9 cellular contexts compared by ENCODE assay signal in genomic region chr5:145056805-145057204, GRCh38.
DNase-seq lines count a peak whose midpoint lies in the region; ATAC-seq and TF ChIP-seq lines count a peak whose summit lies in the region.
"Had no signal": no experiment of that assay in that cellular context is flagged by ENCODE, and none has a peak within 500 bp of the region (broad histone marks: within the 10 kb centered on the region; RNA-seq: fewer than 3 reads in every experiment).

No MANE protein-coding gene starts in this region.

- no peak overlapping the region for H2AK9ac ChIP-seq in IMR-90 (replicated peaks; ENCODE audit: low read depth, low read length, poor library complexity)

- TF ChIP-seq EP300 in esophagus muscularis mucosa (IDR thresholded peaks at IDR 0.05), result no peak

- no peak overlapping the region for H2AFZ ChIP-seq in IMR-90 (replicated peaks; ENCODE audit: low read length, poor library complexity)
- H2AFZ ChIP-seq in osteoblast (ENCODE audit: low read length), result peak overlapping the region; percentile 84

- H3K4ac ChIP-seq in IMR-90 (ENCODE audit: low read depth, low read length), result no peak overlapping the region

- H3K36me3 ChIP-seq in IMR-90 (ENCODE audit: control insufficient read depth, insufficient read depth, low read length) (no peaks in the 10 kb centered on the region), osteoblast (ENCODE audit: insufficient read depth, low read length) (no peaks in the 10 kb centered on the region), esophagus muscularis mucosa (no peaks in the 10 kb centered on the region), heart left ventricle (no peaks in the 10 kb centered on the region)

- H3K27ac Mint-ChIP-seq in chondrocyte (ENCODE audit: unreplicated experiment), result no peak overlapping the region
- H3K27ac Mint-ChIP-seq in natural killer cell, result no peak overlapping the region

- CTCF ChIA-PET in IMR-90 (lab: Yijun Ruan, JAX), result no interaction called here

- H2BK15ac ChIP-seq in IMR-90 (ENCODE audit: low read depth, low read length), result no peak overlapping the region

- H3K4me1 Mint-ChIP-seq in chondrocyte (ENCODE audit: low read depth) (peaks cover 6% of the 10 kb centered on the region), natural killer cell (no peaks in the 10 kb centered on the region)

- intact Hi-C loops in IMR-90 (cut with micrococcal nuclease), result no loop called here
- intact Hi-C loops in esophagus muscularis mucosa (cut with DNase I), result no loop called here
- intact Hi-C loops in heart left ventricle (cut with DNase I), result no loop called here
- intact Hi-C loops in natural killer cell (cut with micrococcal nuclease), result no loop called here

- peak; percentile 71 for DNase-seq in IMR-90
- peak; percentile 67 for DNase-seq in osteoblast (ENCODE audit: insufficient read length, low spot score, missing footprints)
- DNase-seq in chondrocyte (ENCODE audit: low spot score), result no peak
- no peak for DNase-seq in esophagus muscularis mucosa (ENCODE audit: extremely low spot score)
- DNase-seq in heart left ventricle, result no peak
- DNase-seq in natural killer cell, result no peak

- dilution Hi-C loops in IMR-90 (cut with HindIII; ENCODE audit: low sequenced_read_pairs, unreplicated experiment), result no loop called here

- TF ChIP-seq RAD21 in IMR-90 (IDR thresholded peaks at IDR 0.05; ENCODE audit: low read length), result no peak

- H4K91ac ChIP-seq in IMR-90 (ENCODE audit: insufficient read depth, low read depth, low read length), result no peak overlapping the region

- WGBS in IMR-90 (ENCODE audit: extremely low coverage in 2 of 2, insufficient read length in 1 of 2), 2 experiments, result no CpG with 5 or more reads among the region's 5 CpGs
- WGBS in esophagus muscularis mucosa, result 63% methylated on average over 5 of the region's 5 CpGs
- WGBS in heart left ventricle, 4 donors, result 72 to 81% (median 76%) methylated on average over 5 of the region's 5 CpGs

- no peak overlapping the region for H3K27ac ChIP-seq in IMR-90 (ENCODE audit: insufficient read depth, low read length)
- H3K27ac ChIP-seq in osteoblast (ENCODE audit: low read depth, low read length), result peak overlapping the region; percentile 11
- H3K27ac ChIP-seq in esophagus muscularis mucosa (replicated peaks in 1 of 4), result no peak overlapping the region
- no peak overlapping the region for H3K27ac ChIP-seq in heart left ventricle

- H3K79me2 ChIP-seq in osteoblast (ENCODE audit: insufficient read depth, low read length), result no peaks in the 10 kb centered on the region

- H3K14ac ChIP-seq in IMR-90 (replicated peaks; ENCODE audit: low read depth, low read length), result no peak overlapping the region

- H4K20me1 ChIP-seq in IMR-90 (ENCODE audit: insufficient read depth, low read length) (no peaks in the 10 kb centered on the region), osteoblast (ENCODE audit: insufficient read depth, low read length) (no peaks in the 10 kb centered on the region)

- no peaks in the 10 kb centered on the region for H3K4me1 ChIP-seq in IMR-90 (ENCODE audit: control insufficient read depth, insufficient read depth, low read length)
- H3K4me1 ChIP-seq in osteoblast (ENCODE audit: insufficient read depth, low read length), result no peaks in the 10 kb centered on the region
- H3K4me1 ChIP-seq in esophagus muscularis mucosa, result no peaks in the 10 kb centered on the region
- no peaks in the 10 kb centered on the region for H3K4me1 ChIP-seq in heart left ventricle

- H4K8ac ChIP-seq in IMR-90 (ENCODE audit: low read depth in 2 of 2, low read length in 2 of 2), result no peak overlapping the region

- no peaks in the 10 kb centered on the region for H3K9me1 ChIP-seq in IMR-90 (ENCODE audit: insufficient read depth, low read length)

- H3K4me3 ChIP-seq in IMR-90 (ENCODE audit: insufficient read depth, low read depth, low read length) (no peak overlapping the region; the same call in 1 of the 2 replicates), osteoblast (ENCODE audit: insufficient read depth, low read length) (peak overlapping the region; percentile 44), esophagus muscularis mucosa (no peak overlapping the region), heart left ventricle (no peak overlapping the region)

- H3K4me2 ChIP-seq in IMR-90 (ENCODE audit: low read depth, low read length) (peak overlapping the region; percentile 67; the same call in 1 of the 2 replicates), osteoblast (ENCODE audit: insufficient read depth, low read length) (peak overlapping the region; percentile 75)

- H2BK5ac ChIP-seq in IMR-90 (ENCODE audit: low read depth, low read length, poor library complexity, severe bottlenecking), result no peak overlapping the region

- no peak overlapping the region for H3K4me3 Mint-ChIP-seq in chondrocyte (ENCODE audit: unreplicated experiment)
- H3K4me3 Mint-ChIP-seq in natural killer cell, result no peak overlapping the region

- no peak overlapping the region for H2BK20ac ChIP-seq in IMR-90 (ENCODE audit: low read depth, low read length)

- peaks cover 6% of the 10 kb centered on the region for H3K9me3 Mint-ChIP-seq in chondrocyte (ENCODE audit: low read depth)
- peaks cover 7 to 9% of the 10 kb centered on the region in 2 donors for H3K9me3 Mint-ChIP-seq in natural killer cell

- no peak overlapping the region for H3K9ac ChIP-seq in IMR-90 (ENCODE audit: low read depth, low read length)

- no peak overlapping the region for H4K5ac ChIP-seq in IMR-90 (ENCODE audit: low read depth, low read length)

- POLR2A ChIA-PET in IMR-90 (lab: Charles Lee; ENCODE audit: unreplicated experiment), result no interaction called here

- ATAC-seq in GM18868 (IDR thresholded peaks at IDR 0.05; ENCODE audit: unreplicated experiment) (peak; percentile 100), HG02571 (IDR thresholded peaks at IDR 0.05; ENCODE audit: unreplicated experiment) (peak; percentile 98), IMR-90 (ENCODE audit: low read depth) (peak; percentile 82), heart left ventricle (no peak), natural killer cell (no peak)
- ATAC-seq: Panc1 had no signal

- TF ChIP-seq POLR2A in IMR-90 (IDR thresholded peaks at IDR 0.05; ENCODE audit: low read depth, low read length) (no peak), esophagus muscularis mucosa (IDR thresholded peaks at IDR 0.05; ENCODE audit: low read depth) (no peak), heart left ventricle (IDR thresholded peaks at IDR 0.05) (no peak)

- no TSS peak for BruUV-seq in IMR-90 (replicated peaks; lab: Mats Ljungman, UMichigan)

- H3K36me3 Mint-ChIP-seq in chondrocyte (ENCODE audit: low read depth), result no peaks in the 10 kb centered on the region
- H3K36me3 Mint-ChIP-seq in natural killer cell, result no peaks in the 10 kb centered on the region

- no peaks in the 10 kb centered on the region for H3K27me3 Mint-ChIP-seq in chondrocyte (ENCODE audit: low read depth)
- H3K27me3 Mint-ChIP-seq in natural killer cell (ENCODE audit: low read depth in 2 of 2), result no peaks in the 10 kb centered on the region

- TF ChIP-seq CTCF in IMR-90 (conservative IDR thresholded peaks at IDR 0.05; ENCODE audit: low read depth, low read length), result no peak
- TF ChIP-seq CTCF in osteoblast (IDR thresholded peaks at IDR 0.05; ENCODE audit: extremely low read depth, low read depth, low read length), result no peak
- no peak for TF ChIP-seq CTCF in chondrocyte (IDR thresholded peaks at IDR 0.05)
- no peak for TF ChIP-seq CTCF in esophagus muscularis mucosa (IDR thresholded peaks at IDR 0.05)
- TF ChIP-seq CTCF in heart left ventricle (IDR thresholded peaks at IDR 0.05), result no peak
- TF ChIP-seq CTCF in natural killer cell (IDR thresholded peaks at IDR 0.05), result no peak

- no peaks in the 10 kb centered on the region for H3K79me1 ChIP-seq in IMR-90 (ENCODE audit: low read depth in 1 of 2, low read length in 2 of 2)

- no peak overlapping the region for H3K23ac ChIP-seq in IMR-90 (ENCODE audit: low read depth, low read length)

- H3K27me3 ChIP-seq in IMR-90 (ENCODE audit: control insufficient read depth, insufficient read depth, low read length) (no peaks in the 10 kb centered on the region), osteoblast (ENCODE audit: insufficient read depth, low read length) (no peaks in the 10 kb centered on the region), esophagus muscularis mucosa (no peaks in the 10 kb centered on the region), heart left ventricle (no peaks in the 10 kb centered on the region)

- H3K9me3 ChIP-seq in IMR-90 (ENCODE audit: control insufficient read depth, insufficient read depth, low read length) (no peaks in the 10 kb centered on the region), osteoblast (ENCODE audit: low read depth, low read length) (no peaks in the 10 kb centered on the region), esophagus muscularis mucosa (no peaks in the 10 kb centered on the region), heart left ventricle (no peaks in the 10 kb centered on the region)

- no peak overlapping the region for H2AK5ac ChIP-seq in IMR-90 (ENCODE audit: low read depth, low read length)

- in situ Hi-C loops in IMR-90 (cut with MboI; ENCODE audit: low sequenced_read_pairs), result no loop called here

- H3K18ac ChIP-seq in IMR-90 (ENCODE audit: low read depth, low read length), result no peak overlapping the region

- H3K56ac ChIP-seq in IMR-90 (ENCODE audit: extremely low read depth, insufficient read depth, low read length), result no peak overlapping the region

- no peak overlapping the region for H2BK120ac ChIP-seq in IMR-90 (ENCODE audit: low read depth, low read length)

TF ChIP-seq in IMR-90, 13 proteins besides CTCF, POLR2A, EP300 and RAD21:
- no peak for TF ChIP-seq RFX5 (IDR thresholded peaks at IDR 0.05; ENCODE audit: low read depth, low read length)
- no peak for TF ChIP-seq MXI1 (IDR thresholded peaks at IDR 0.05; ENCODE audit: borderline replicate concordance, low read depth, low read length)
- no peak for TF ChIP-seq MAZ (IDR thresholded peaks at IDR 0.05; ENCODE audit: borderline replicate concordance, low read depth, low read length)
- TF ChIP-seq FOS (IDR thresholded peaks at IDR 0.05; ENCODE audit: low read depth, low read length), result no peak
- TF ChIP-seq, protein P1, sequence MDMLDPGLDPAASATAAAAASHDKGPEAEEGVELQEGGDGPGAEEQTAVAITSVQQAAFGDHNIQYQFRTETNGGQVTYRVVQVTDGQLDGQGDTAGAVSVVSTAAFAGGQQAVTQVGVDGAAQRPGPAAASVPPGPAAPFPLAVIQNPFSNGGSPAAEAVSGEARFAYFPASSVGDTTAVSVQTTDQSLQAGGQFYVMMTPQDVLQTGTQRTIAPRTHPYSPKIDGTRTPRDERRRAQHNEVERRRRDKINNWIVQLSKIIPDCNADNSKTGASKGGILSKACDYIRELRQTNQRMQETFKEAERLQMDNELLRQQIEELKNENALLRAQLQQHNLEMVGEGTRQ (IDR thresholded peaks at IDR 0.05; ENCODE audit: low read depth, low read length), result no peak
- TF ChIP-seq CEBPB (IDR thresholded peaks at IDR 0.05; ENCODE audit: low read depth, low read length), result no peak

Comparison
In these comparisons a context has a peak if more than half of its experiments do, and no peak if none do; other contexts are left out.
1. ATAC-seq: peak in GM18868 (single experiment), HG02571 (single experiment) and IMR-90 (single experiment); none in heart left ventricle (0 of 4) and natural killer cell (0 of 3).
2. DNase-seq: peak in IMR-90 (single experiment) and osteoblast (single experiment); none in chondrocyte (single experiment), esophagus muscularis mucosa (single experiment), heart left ventricle (0 of 5) and natural killer cell (single experiment).